Comparison of ENCODE assay signal across 13 cellular contexts in genomic region chr5:69450116-69450515, GRCh38. TPM values are rescaled to one million over a fixed set of nuclear protein-coding genes. Genes with fewer than 3 reads are reported as not detected.
DNase-seq lines count a peak whose midpoint lies in the region; ATAC-seq, FAIRE-seq and TF ChIP-seq lines count a peak whose summit lies in the region.
"Had no signal": no experiment of that assay in that cellular context is flagged by ENCODE, and none has a peak within 500 bp of the region (broad histone marks: within the 10 kb centered on the region; RNA-seq: fewer than 3 reads in every experiment).

No MANE protein-coding gene starts in this region.

- H3K27me3 ChIP-seq in brain microvascular endothelial cell (replicated peaks), result no peaks in the 10 kb centered on the region
- no peaks in the 10 kb centered on the region for H3K27me3 ChIP-seq in keratinocyte (ENCODE audit: control insufficient read depth, extremely low read depth, insufficient read depth, low read length)
- H3K27me3 ChIP-seq in right atrium auricular region, result no peaks in the 10 kb centered on the region
- H3K27me3 ChIP-seq in heart right ventricle, result peaks cover 0 to 5% (median 0%) of the 10 kb centered on the region in 7 donors
- H3K27me3 ChIP-seq: heart left ventricle had no signal

- H3K4me1 ChIP-seq in keratinocyte (ENCODE audit: control insufficient read depth, extremely low read depth, insufficient read depth, low read length) (peaks cover 8% of the 10 kb centered on the region), right atrium auricular region (no peaks in the 10 kb centered on the region), heart right ventricle (no peaks in the 10 kb centered on the region)
- H3K4me1 ChIP-seq: heart left ventricle had no signal

- H4K20me1 ChIP-seq in keratinocyte (ENCODE audit: control insufficient read depth, extremely low read depth, insufficient read depth, low read length), result no peaks in the 10 kb centered on the region

- peak; percentile 9 for FAIRE-seq in keratinocyte (lab: Jason Lieb, UNC)
- FAIRE-seq: TTC549 had no signal

- no peaks in the 10 kb centered on the region for H3K36me3 ChIP-seq in brain microvascular endothelial cell (replicated peaks)
- no peaks in the 10 kb centered on the region for H3K36me3 ChIP-seq in keratinocyte (ENCODE audit: control insufficient read depth in 2 of 2, extremely low read depth in 1 of 2, insufficient read depth in 2 of 2, low read length in 2 of 2)
- no peaks in the 10 kb centered on the region for H3K36me3 ChIP-seq in right atrium auricular region
- no peaks in the 10 kb centered on the region for H3K36me3 ChIP-seq in heart right ventricle
- H3K36me3 ChIP-seq: heart left ventricle, thoracic aorta had no signal

- WGBS in heart right ventricle, 2 donors, result 91 to 95% methylated on average over 1 of the region's 1 CpG

- ATAC-seq in GM21447 (IDR thresholded peaks at IDR 0.05; ENCODE audit: unreplicated experiment) (no peak), heart right ventricle (no peak)
- ATAC-seq: heart left ventricle had no signal

- no peak overlapping the region for H3K4me2 ChIP-seq in keratinocyte (ENCODE audit: control insufficient read depth, extremely low read depth, insufficient read depth, low read depth, low read length)

- no peak for TF ChIP-seq POLR2A in erythroblast (IDR thresholded peaks at IDR 0.05; ENCODE audit: low read length)

- no peaks in the 10 kb centered on the region for H3K79me2 ChIP-seq in keratinocyte (ENCODE audit: control insufficient read depth, insufficient read depth, low read length)

- TF ChIP-seq CTCF in brain microvascular endothelial cell (IDR thresholded peaks at IDR 0.05; ENCODE audit: low read depth, low read length, missing control alignments) (no peak), keratinocyte (optimal IDR thresholded peaks at IDR 0.05 in 1 of 3, IDR thresholded peaks at IDR 0.05 in 1 of 3, conservative IDR thresholded peaks at IDR 0.05 in 1 of 3; ENCODE audit: extremely low read depth in 1 of 3, insufficient read depth in 2 of 3, low read length in 3 of 3) (no peak), right atrium auricular region (IDR thresholded peaks at IDR 0.05) (no peak), heart right ventricle (IDR thresholded peaks at IDR 0.05) (no peak)

- H3K4me3 ChIP-seq in brain microvascular endothelial cell (ENCODE audit: low read depth, low read length), result no peak overlapping the region
- H3K4me3 ChIP-seq in keratinocyte (ENCODE audit: control insufficient read depth in 2 of 3, extremely low read depth in 1 of 3, insufficient read depth in 2 of 3, low read depth in 1 of 3, low read length in 3 of 3), result no peak overlapping the region
- H3K4me3 ChIP-seq in right atrium auricular region, result no peak overlapping the region
- no peak overlapping the region for H3K4me3 ChIP-seq in heart right ventricle
- H3K4me3 ChIP-seq: heart left ventricle, thoracic aorta had no signal

- H2AFZ ChIP-seq in keratinocyte (ENCODE audit: control insufficient read depth, low read length), result no peak overlapping the region

- H3K9me3 ChIP-seq in keratinocyte (ENCODE audit: control insufficient read depth, low read depth, low read length), result no peaks in the 10 kb centered on the region
- H3K9me3 ChIP-seq in right atrium auricular region, result no peaks in the 10 kb centered on the region
- H3K9me3 ChIP-seq in heart right ventricle, result no peaks in the 10 kb centered on the region
- H3K9me3 ChIP-seq: heart left ventricle, thoracic aorta had no signal

- dilution Hi-C loops in keratinocyte (cut with MboI; ENCODE audit: extremely low pct_ligation_motif_present, low sequenced_read_pairs), result no loop called here

- peak; percentile 58 for DNase-seq in CD1c-positive myeloid dendritic cell (ENCODE audit: extremely low spot score)
- DNase-seq in MV-4-11 (lab: John Stamatoyannopoulos, UW), result peak; percentile 28
- peak; percentile 86 for DNase-seq in brain microvascular endothelial cell
- DNase-seq in keratinocyte (ENCODE audit: low read depth, low spot score), result peak; percentile 60
- no peak for DNase-seq in right atrium auricular region (ENCODE audit: low spot score)
- DNase-seq in erythroblast (lab: John Stamatoyannopoulos, UW), result no peak
- DNase-seq in heart right ventricle, result no peak
- DNase-seq: activated T-cell treated with anti-CD3 and anti-CD28 coated beads, Interleukin-2, amount 50 U/mL, for 48 hours; heart left ventricle; NCI-H2029 had no signal

- peak overlapping the region; percentile 41 for H3K27ac ChIP-seq in brain microvascular endothelial cell
- H3K27ac ChIP-seq in keratinocyte (ENCODE audit: control insufficient read depth, insufficient read depth, low read length), result no peak overlapping the region
- H3K27ac ChIP-seq in right atrium auricular region, result no peak overlapping the region
- no peak overlapping the region for H3K27ac ChIP-seq in heart right ventricle
- H3K27ac ChIP-seq: heart left ventricle, thoracic aorta had no signal

- in situ Hi-C loops in brain microvascular endothelial cell (cut with HindIII; ENCODE audit: low pct_ligation_motif_present, low sequenced_read_pairs), result no loop called here

- H3K9me1 ChIP-seq in keratinocyte (ENCODE audit: control insufficient read depth, extremely low read depth, insufficient read depth, low read length), result no peaks in the 10 kb centered on the region

- no peak overlapping the region for H3K9ac ChIP-seq in keratinocyte (ENCODE audit: control insufficient read depth, extremely low read depth, insufficient read depth, low read length)

- intact Hi-C loops in heart right ventricle (cut with DNase I), result no loop called here

RNA-seq across cellular contexts. Expression of gene MARVELD2, which starts 35.2 kb away (rescaled TPM):
- polyA plus RNA-seq in keratinocyte (16.7 to 20.2 TPM (median 17.6 TPM) in 3 replicates), heart right ventricle (under 1 TPM; 0.22 to 0.25 TPM)
- 14.7 TPM for polyA plus RNA-seq in keratinocyte (2011; ENCODE audit: low read depth)
- 11.1 and 14.9 TPM in 2 replicates for polyA plus RNA-seq in keratinocyte (2011; cell fraction: cytosol; rRNA removed)
- polyA plus RNA-seq in keratinocyte (2011; cell fraction: nucleus; rRNA removed), result 26.0 and 31.5 TPM in 2 replicates
- polyA plus RNA-seq in keratinocyte (2012; ENCODE audit: low replicate concordance), result 13.4 and 14.0 TPM in 2 replicates
- polyA minus RNA-seq in keratinocyte, result 15.6 to 47.5 TPM (median 35.0 TPM) in 3 replicates
- 22.8 TPM for polyA minus RNA-seq in keratinocyte (2011; cell fraction: cytosol; rRNA and poly(A)+ RNA removed)
- polyA minus RNA-seq in keratinocyte (2011; cell fraction: nucleus; rRNA and poly(A)+ RNA removed), result 31.4 and 44.6 TPM in 2 replicates
- total RNA-seq in right atrium auricular region (1 to 10 TPM; 1.6 to 2.3 TPM), heart right ventricle (1 to 10 TPM in 9 of 10 donors, under 1 TPM in 1; 0.80 to 2.1 (median 1.5) TPM)

RNA-seq across cellular contexts. Expression of gene OCLN, which starts 42.5 kb away (rescaled TPM):
- 3.5 to 4.6 TPM (median 4.6 TPM) in 3 replicates for polyA plus RNA-seq in keratinocyte
- polyA plus RNA-seq in keratinocyte (2011; ENCODE audit: low read depth), result 203 TPM
- polyA plus RNA-seq in keratinocyte (2011; cell fraction: cytosol; rRNA removed), result 1.0 and 3.3 TPM in 2 replicates
- polyA plus RNA-seq in keratinocyte (2011; cell fraction: nucleus; rRNA removed), result 5.5 and 13.0 TPM in 2 replicates
- polyA plus RNA-seq in keratinocyte (2012; ENCODE audit: low replicate concordance), result 3.6 and 51.3 TPM in 2 replicates
- 3.5 to 18.1 TPM (median 9.0 TPM) in 3 replicates for polyA minus RNA-seq in keratinocyte
- 2.9 TPM for polyA minus RNA-seq in keratinocyte (2011; cell fraction: cytosol; rRNA and poly(A)+ RNA removed)
- 15.9 and 21.0 TPM in 2 replicates for polyA minus RNA-seq in keratinocyte (2011; cell fraction: nucleus; rRNA and poly(A)+ RNA removed)
- 1 to 10 TPM; 2.7 to 3.2 TPM for total RNA-seq in right atrium auricular region
- total RNA-seq in heart right ventricle, result 1 to 10 TPM in 9 of 10 donors, under 1 TPM in 1; 0.98 to 3.1 (median 1.9) TPM
- 1 to 10 TPM in 1 of 2 donors, under 1 TPM in 1; 0.30 to 6.5 TPM for polyA plus RNA-seq in heart right ventricle

Comparison
In these comparisons a context has a peak if more than half of its experiments do, and no peak if none do; other contexts are left out.
1. DNase-seq: peak in CD1c-positive myeloid dendritic cell (single experiment), MV-4-11 (single experiment), brain microvascular endothelial cell (single experiment) and keratinocyte (single experiment); none in right atrium auricular region (single experiment), erythroblast (0 of 2) and heart right ventricle (0 of 2).